ENCODE assay signal across 21 cellular contexts in the genomic region with DNA sequence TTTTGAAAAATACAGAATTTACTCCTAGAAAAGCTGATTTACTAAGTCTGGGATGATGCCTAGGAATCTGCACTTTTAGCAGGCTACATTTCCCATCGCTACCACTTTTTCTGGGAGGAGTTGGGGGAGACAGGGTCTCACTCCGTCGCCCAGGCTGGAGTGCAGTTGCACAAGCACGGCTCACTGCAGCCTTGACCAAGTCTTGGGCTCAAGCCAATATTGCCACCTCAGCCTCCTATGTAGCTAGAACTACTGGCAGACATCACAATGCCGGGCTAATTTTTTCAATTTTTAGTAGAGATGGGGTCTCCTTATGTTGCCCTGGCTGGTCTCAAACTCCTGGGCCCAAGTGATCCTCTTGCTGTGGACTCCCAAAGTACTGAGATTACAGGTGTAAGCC.
"Had no signal": no experiment of that assay in that cellular context is flagged by ENCODE, and none has a peak within 500 bp of the region (broad histone marks: within the 10 kb centered on the region; RNA-seq: fewer than 3 reads in every experiment).

No MANE protein-coding gene starts in this region.

- H3K36me3 Mint-ChIP-seq: activated naive CD4-positive, alpha-beta T cell treated with anti-CD3 and anti-CD28 coated beads, Interleukin-2, amount 50 U/mL, for 72 hours had no signal

- H3K27ac ChIP-seq: PC-9 had no signal

- H3K9me3 Mint-ChIP-seq: activated naive CD4-positive, alpha-beta T cell treated with anti-CD3 and anti-CD28 coated beads, Interleukin-2, amount 50 U/mL, for 72 hours; activated naive CD8-positive, alpha-beta T cell treated with anti-CD3 and anti-CD28 coated beads, Interleukin-2, amount 50 U/mL, for 24 hours; activated T-cell treated with anti-CD3 and anti-CD28 coated beads, Interleukin-2, amount 50 U/mL, for 24 hours; activated T-helper 1 cell treated with anti-CD3 and anti-CD28 coated beads, Interleukin-12 subunit alpha, Interleukin-12 subunit beta, Interleukin-2, Interleukin-4 antibody, amounts not matched to agents 30 ng/mL and 10 ng/mL and 1 ng/mL, durations not matched to agents 14 hours and 24 hours and 36 hours; T-helper 1 cell treated with Interleukin-12 subunit alpha and Interleukin-12 subunit beta and Interleukin-4 antibody, amounts not matched to agents 30 μg/mL and 1 μg/mL, for 36 hours; WTC11 had no signal

- H3K4me2 ChIP-seq: PC-9 had no signal

- ATAC-seq: activated CD8-positive, alpha-beta T cell treated with anti-CD3 and anti-CD28 coated beads, Interleukin-2, amount 10 ng/mL, durations not matched to agents 7 days and 5 days; activated naive CD4-positive, alpha-beta T cell treated with anti-CD3 and anti-CD28 coated beads, Interleukin-2, amount 50 U/mL, for 72 hours; activated naive CD8-positive, alpha-beta T cell treated with anti-CD3 and anti-CD28 coated beads, Interleukin-2, amount 50 U/mL, for 24 hours; WTC11 had no signal

- H3K4me1 Mint-ChIP-seq: activated naive CD8-positive, alpha-beta T cell treated with anti-CD3 and anti-CD28 coated beads, Interleukin-2, amount 50 U/mL, for 24 hours had no signal

- H3K4me3 ChIP-seq: PC-9 had no signal

- DNase-seq: activated CD4-positive, alpha-beta T cell treated with anti-CD3 and anti-CD28 coated beads for 48 hours; activated CD4-positive, alpha-beta T cell treated with anti-CD3 and anti-CD28 coated beads, Interleukin-2, amount 50 U/mL, for 4 hours; activated CD4-positive, CD25-positive, alpha-beta regulatory T cell treated with anti-CD3 and anti-CD28 coated beads, Interleukin-2, amount 50 U/mL, for 72 hours; activated CD8-positive, alpha-beta T cell treated with anti-CD3 and anti-CD28 coated beads, Interleukin-2, amount 10 ng/mL, durations not matched to agents 7 days and 5 days; activated effector memory CD4-positive, alpha-beta T cell treated with Interleukin-2 at 50 U/mL for 16 hours; activated naive CD4-positive, alpha-beta T cell; activated naive CD8-positive, alpha-beta T cell treated with anti-CD3 and anti-CD28 coated beads, Interleukin-2, amount 50 U/mL, for 24 hours; activated T-cell treated with anti-CD3 and anti-CD28 coated beads, Interleukin-2, amount 50 U/mL, for 24 hours; Kasumi-1; KBM-7; NCI-H1105 treated with DMSO at 0.1 percent for 48 hours; NCI-H1436 treated with DMSO at 0.1 percent for 48 hours; NCI-H187; NCI-H2081; NCI-H524; PC-9; SHP77 treated with DMSO at 0.1 percent for 48 hours had no signal

- H3K27me3 Mint-ChIP-seq: activated naive CD8-positive, alpha-beta T cell treated with anti-CD3 and anti-CD28 coated beads, Interleukin-2, amount 50 U/mL, for 24 hours had no signal

- H3K4me3 Mint-ChIP-seq: activated CD8-positive, alpha-beta T cell treated with anti-CD3 and anti-CD28 coated beads, Interleukin-2, amount 10 ng/mL, durations not matched to agents 7 days and 5 days; activated naive CD8-positive, alpha-beta T cell treated with anti-CD3 and anti-CD28 coated beads, Interleukin-2, amount 50 U/mL, for 24 hours; activated T-cell treated with anti-CD3 and anti-CD28 coated beads, Interleukin-2, amount 50 U/mL, for 24 hours; activated T-helper 1 cell treated with anti-CD3 and anti-CD28 coated beads, Interleukin-12 subunit alpha, Interleukin-12 subunit beta, Interleukin-2, Interleukin-4 antibody, amounts not matched to agents 30 ng/mL and 10 ng/mL and 1 ng/mL, durations not matched to agents 14 hours and 24 hours and 36 hours; T-helper 1 cell treated with Interleukin-12 subunit alpha and Interleukin-12 subunit beta and Interleukin-4 antibody, amounts not matched to agents 30 μg/mL and 1 μg/mL, for 36 hours; WTC11 had no signal

- H3K27ac Mint-ChIP-seq: activated CD8-positive, alpha-beta T cell treated with anti-CD3 and anti-CD28 coated beads, Interleukin-2, amount 10 ng/mL, durations not matched to agents 7 days and 5 days; activated naive CD4-positive, alpha-beta T cell treated with anti-CD3 and anti-CD28 coated beads, Interleukin-2, amount 50 U/mL, for 72 hours; activated naive CD8-positive, alpha-beta T cell treated with anti-CD3 and anti-CD28 coated beads, Interleukin-2, amount 50 U/mL, for 24 hours; activated T-cell treated with anti-CD3 and anti-CD28 coated beads, Interleukin-2, amount 50 U/mL, for 24 hours; activated T-helper 1 cell treated with anti-CD3 and anti-CD28 coated beads, Interleukin-12 subunit alpha, Interleukin-12 subunit beta, Interleukin-2, Interleukin-4 antibody, amounts not matched to agents 30 ng/mL and 10 ng/mL and 1 ng/mL, durations not matched to agents 14 hours and 24 hours and 36 hours; T-helper 1 cell treated with Interleukin-12 subunit alpha and Interleukin-12 subunit beta and Interleukin-4 antibody, amounts not matched to agents 30 μg/mL and 1 μg/mL, for 36 hours had no signal

- H2AFZ ChIP-seq: PC-9 had no signal
